In the genomic region with DNA sequence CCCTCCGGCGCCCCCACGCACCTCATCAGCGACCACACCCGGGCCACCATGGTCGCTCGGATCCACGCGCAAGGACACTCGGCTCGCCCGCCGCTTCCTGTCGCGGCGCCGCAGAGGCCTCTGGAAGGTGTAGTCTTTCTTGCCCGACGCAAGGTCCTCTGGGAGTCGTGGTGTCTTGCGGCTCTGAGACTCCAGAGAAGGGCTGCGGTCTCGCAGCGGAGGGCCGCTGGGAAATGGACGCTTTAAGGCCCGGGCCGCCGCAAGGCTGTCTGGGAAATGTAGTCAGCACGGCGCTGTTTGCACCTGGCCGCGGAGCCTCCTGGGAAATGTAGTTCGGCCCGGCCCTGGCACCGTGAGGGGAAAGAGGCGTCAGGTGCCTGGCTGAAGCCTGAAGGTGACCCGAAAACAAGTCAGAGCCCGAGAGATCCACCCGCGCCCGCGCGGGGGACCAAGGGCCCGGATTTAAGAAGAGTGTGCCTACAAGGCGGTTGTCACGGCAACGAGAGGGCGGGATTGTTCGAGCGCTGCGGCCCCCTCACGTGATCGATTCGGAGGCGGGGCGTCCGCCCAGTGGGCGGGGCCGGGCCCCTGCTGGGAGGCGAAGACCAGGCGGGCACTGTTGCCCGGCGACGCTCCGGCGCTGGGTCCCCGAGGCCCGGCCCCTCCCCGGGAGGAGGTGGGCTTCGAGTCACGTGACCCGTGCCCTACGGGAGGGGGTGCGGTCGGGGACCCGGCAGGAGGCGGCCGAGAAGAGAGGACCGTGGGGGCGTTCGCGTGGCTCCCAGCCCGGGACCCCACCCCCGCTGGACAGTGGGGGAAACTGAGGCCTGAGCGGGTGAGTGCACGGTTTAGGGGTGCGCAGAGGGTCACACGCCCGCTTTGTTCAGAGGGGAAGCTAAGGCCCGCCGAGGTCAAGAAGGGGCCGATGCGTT, we compare ENCODE assay signal across 8 cellular contexts. TPM values are rescaled to one million over a fixed set of nuclear protein-coding genes. Genes with fewer than 3 reads are reported as not detected.
DNase-seq lines count a peak whose midpoint lies in the region; ATAC-seq and TF ChIP-seq lines count a peak whose summit lies in the region.

A gene with protein sequence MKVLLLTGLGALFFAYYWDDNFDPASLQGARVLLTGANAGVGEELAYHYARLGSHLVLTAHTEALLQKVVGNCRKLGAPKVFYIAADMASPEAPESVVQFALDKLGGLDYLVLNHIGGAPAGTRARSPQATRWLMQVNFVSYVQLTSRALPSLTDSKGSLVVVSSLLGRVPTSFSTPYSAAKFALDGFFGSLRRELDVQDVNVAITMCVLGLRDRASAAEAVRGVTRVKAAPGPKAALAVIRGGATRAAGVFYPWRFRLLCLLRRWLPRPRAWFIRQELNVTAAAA (plus strand): TSS at position 591 of the 932 bp plus-strand sequence. CDS start 3,806 bp downstream, outside the sequence.
A gene with protein sequence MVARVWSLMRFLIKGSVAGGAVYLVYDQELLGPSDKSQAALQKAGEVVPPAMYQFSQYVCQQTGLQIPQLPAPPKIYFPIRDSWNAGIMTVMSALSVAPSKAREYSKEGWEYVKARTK (minus strand): TSS at position 80 of the 932 bp plus-strand sequence. CDS start 30 bp downstream, at position 50.

- H3K9me3 ChIP-seq in SK-N-SH (no peaks in the 10 kb centered on the region), osteoblast (ENCODE audit: low read depth, low read length) (no peaks in the 10 kb centered on the region), thoracic aorta (no peaks in the 10 kb centered on the region)

- no peak for TF ChIP-seq RAD21 in SK-N-SH (IDR thresholded peaks at IDR 0.05; ENCODE audit: low read length)

- POLR2A ChIA-PET in SK-N-SH (lab: Yijun Ruan, JAX) = no interaction called here

- H3K27me3 Mint-ChIP-seq in activated naive CD8-positive, alpha-beta T cell = no peaks in the 10 kb centered on the region
- H3K27me3 Mint-ChIP-seq in glutamatergic neuron (ENCODE audit: unreplicated experiment) = peaks cover 20% of the 10 kb centered on the region

- peaks cover 18% of the 10 kb centered on the region for H3K4me1 Mint-ChIP-seq in activated naive CD8-positive, alpha-beta T cell (ENCODE audit: low read depth)
- H3K4me1 Mint-ChIP-seq in glutamatergic neuron (ENCODE audit: low read depth, unreplicated experiment) = peaks cover 14% of the 10 kb centered on the region

- H3K27ac Mint-ChIP-seq in activated naive CD8-positive, alpha-beta T cell = peak within 1 kb of the TSS; percentile 97
- H3K27ac Mint-ChIP-seq in glutamatergic neuron (ENCODE audit: unreplicated experiment) = peak within 1 kb of the TSS; percentile 96

- no peaks in the 10 kb centered on the region for H4K20me1 ChIP-seq in SK-N-SH (ENCODE audit: insufficient read depth)
- no peaks in the 10 kb centered on the region for H4K20me1 ChIP-seq in osteoblast (ENCODE audit: insufficient read depth, low read length)

- H3K4me3 ChIP-seq in SK-N-SH (ENCODE audit: low read depth in 2 of 2, low read length in 1 of 2) (peak within 1 kb of the TSS; percentile 81 to 85), osteoblast (ENCODE audit: insufficient read depth, low read length) (peak within 1 kb of the TSS; percentile 99), thoracic aorta (peak within 1 kb of the TSS; percentile 98)

- peak within 1 kb of the TSS; percentile 89 for H3K9ac ChIP-seq in SK-N-SH

- ATAC-seq in HG02571 (IDR thresholded peaks at IDR 0.05; ENCODE audit: unreplicated experiment) = peak; percentile 70
- ATAC-seq in thoracic aorta (ENCODE audit: insufficient number of reproducible peaks, low FRiP score, low read depth) = peak; percentile 90

- TF ChIP-seq CTCF in SK-N-SH (IDR thresholded peaks at IDR 0.05) (no peak), glutamatergic neuron (IDR thresholded peaks at IDR 0.05; ENCODE audit: partially characterized antibody, unreplicated experiment) (no peak), osteoblast (IDR thresholded peaks at IDR 0.05; ENCODE audit: extremely low read depth, low read depth, low read length) (no peak), thoracic aorta (IDR thresholded peaks at IDR 0.05) (no peak)

- H3K36me3 ChIP-seq in SK-N-SH (replicated peaks in 1 of 2; ENCODE audit: control insufficient read depth in 1 of 2, insufficient read depth in 2 of 2, low read length in 1 of 2) (no peaks in the 10 kb centered on the region), osteoblast (ENCODE audit: insufficient read depth, low read length) (no peaks in the 10 kb centered on the region), thoracic aorta (peaks cover 5% of the 10 kb centered on the region)

- peak within 1 kb of the TSS; percentile 98 for H3K4me2 ChIP-seq in SK-N-SH
- H3K4me2 ChIP-seq in osteoblast (ENCODE audit: insufficient read depth, low read length) = peak within 1 kb of the TSS; percentile 90

- H3F3A ChIP-seq in SK-N-SH (replicated peaks; ENCODE audit: insufficient read depth) = peaks cover 2% of the 10 kb centered on the region

- no peaks in the 10 kb centered on the region for H3K9me2 ChIP-seq in SK-N-SH

- H3K27ac ChIP-seq in SK-N-SH (ENCODE audit: low read depth in 2 of 2, low read length in 1 of 2) = peak within 1 kb of the TSS; percentile 74 to 94; a peak in 3 of 4 replicates
- H3K27ac ChIP-seq in osteoblast (ENCODE audit: low read depth, low read length) = peak within 1 kb of the TSS; percentile 92
- peak within 1 kb of the TSS; percentile 85 for H3K27ac ChIP-seq in thoracic aorta

- no peaks in the 10 kb centered on the region for H3K36me3 Mint-ChIP-seq in activated naive CD8-positive, alpha-beta T cell
- peaks cover 5% of the 10 kb centered on the region for H3K36me3 Mint-ChIP-seq in glutamatergic neuron (ENCODE audit: unreplicated experiment)

- no peaks in the 10 kb centered on the region for H3K27me3 ChIP-seq in SK-N-SH (ENCODE audit: insufficient read depth)
- no peaks in the 10 kb centered on the region for H3K27me3 ChIP-seq in osteoblast (ENCODE audit: insufficient read depth, low read length)
- H3K27me3 ChIP-seq in thoracic aorta (replicated peaks; ENCODE audit: insufficient read depth) = no peaks in the 10 kb centered on the region

- no peaks in the 10 kb centered on the region for H3K9me3 Mint-ChIP-seq in activated naive CD8-positive, alpha-beta T cell (ENCODE audit: low read depth)
- H3K9me3 Mint-ChIP-seq in glutamatergic neuron (ENCODE audit: unreplicated experiment) = peaks cover 21% of the 10 kb centered on the region

- CTCF ChIA-PET in SK-N-SH (lab: Yijun Ruan, JAX) = interaction anchor here (1.4 to 1.6 kb wide), 2 partner anchors 9 kb away, joined by 5 to 7 read pairs; partner anchors contain the start of gene RPL36

- no peak for TF ChIP-seq EP300 in SK-N-SH (IDR thresholded peaks at IDR 0.05; ENCODE audit: borderline replicate concordance in 1 of 2, low read depth in 1 of 2, low read length in 1 of 2)

- WGBS in SK-N-SH (ENCODE audit: low lambda C conversion rate) = 8% methylated on average over 12 of the region's 94 CpGs

- peak within 1 kb of the TSS; percentile 96 for H3K4me3 Mint-ChIP-seq in activated naive CD8-positive, alpha-beta T cell
- peak within 1 kb of the TSS; percentile 98 for H3K4me3 Mint-ChIP-seq in glutamatergic neuron (ENCODE audit: unreplicated experiment)

- H2AFZ ChIP-seq in SK-N-SH (ENCODE audit: low read depth) (peak within 1 kb of the TSS; percentile 86; the same call in 1 of the 2 replicates), osteoblast (ENCODE audit: low read length) (peak within 1 kb of the TSS; percentile 91)

- H3K79me2 ChIP-seq in SK-N-SH (ENCODE audit: insufficient read depth) (peaks cover 17% of the 10 kb centered on the region), osteoblast (ENCODE audit: insufficient read depth, low read length) (peaks cover 12% of the 10 kb centered on the region)

- DNase-seq in GM04504 (ENCODE audit: low read depth) (peak; percentile 98), NCI-H1048 (lab: John Stamatoyannopoulos, UW) (peak; percentile 90), SK-N-SH (peak; percentile 99), glutamatergic neuron (peak; percentile 99), osteoblast (ENCODE audit: insufficient read length, low spot score, missing footprints) (peak; percentile 99), thoracic aorta (ENCODE audit: low spot score) (peak; percentile 95)

- peaks cover 4 to 21% of the 10 kb centered on the region in 2 experiments; a peak in 1 of 4 replicates for H3K4me1 ChIP-seq in SK-N-SH (ENCODE audit: control insufficient read depth in 1 of 2, insufficient read depth in 2 of 2, low read depth in 1 of 2, low read length in 1 of 2)
- H3K4me1 ChIP-seq in osteoblast (ENCODE audit: insufficient read depth, low read length) = peaks cover 12% of the 10 kb centered on the region
- H3K4me1 ChIP-seq in thoracic aorta (ENCODE audit: control insufficient read depth in 1 of 2, low read depth in 2 of 2) = peaks cover 8 to 18% of the 10 kb centered on the region in 2 donors

TF ChIP-seq in SK-N-SH, 30 proteins besides CTCF, POLR2A, EP300 and RAD21 (continues in another document):
- TF ChIP-seq SMC3 (IDR thresholded peaks at IDR 0.05; ENCODE audit: low read depth, low read length) (no peak), EZH2phosphoT487 (IDR thresholded peaks at IDR 0.05; ENCODE audit: borderline replicate concordance, low read depth) (no peak), FOXM1 (IDR thresholded peaks at IDR 0.05; ENCODE audit: low read depth) (no peak), USF1 (IDR thresholded peaks at IDR 0.05; ENCODE audit: borderline replicate concordance, low read depth) (peak; percentile 97), TAF1 (IDR thresholded peaks at IDR 0.05; ENCODE audit: borderline replicate concordance, low read depth, low read length) (peak; percentile 77; the same call in 1 of the 2 replicates), CHD2 (IDR thresholded peaks at IDR 0.05; ENCODE audit: low read length, partially characterized antibody) (peak; percentile 90), POLR2AphosphoS5 (IDR thresholded peaks at IDR 0.05; ENCODE audit: low read depth, low read length) (peak; percentile 81), GABPA (IDR thresholded peaks at IDR 0.05; ENCODE audit: low read depth) (peak; percentile 84)

RNA-seq across cellular contexts. Expression of the first gene that starts in this region (rescaled TPM):
- polyA plus RNA-seq in SK-N-SH (2012; rRNA removed) = 52.0 and 53.3 TPM in 2 replicates
- 35.3 and 47.9 TPM in 2 replicates for polyA plus RNA-seq in SK-N-SH (2012; cell fraction: cytosol; rRNA removed)
- 43.7 and 46.7 TPM in 2 replicates for polyA plus RNA-seq in SK-N-SH (2012; cell fraction: nucleus; rRNA removed)
- 64.4 TPM for total RNA-seq in glutamatergic neuron (ENCODE audit: unreplicated experiment)
- total RNA-seq in osteoblast = 12.1 and 14.8 TPM in 2 replicates
- total RNA-seq in thoracic aorta = 10 to 100 TPM in 1 of 2 donors, 1 to 10 TPM in 1; 7.5 to 11.6 TPM

RNA-seq across cellular contexts. Expression of the second gene that starts in this region (rescaled TPM):
- 112 and 116 TPM in 2 replicates for polyA plus RNA-seq in SK-N-SH (2012; rRNA removed)
- 56.7 and 76.6 TPM in 2 replicates for polyA plus RNA-seq in SK-N-SH (2012; cell fraction: cytosol; rRNA removed)
- 54.9 and 78.4 TPM in 2 replicates for polyA plus RNA-seq in SK-N-SH (2012; cell fraction: nucleus; rRNA removed)
- 22.8 TPM for total RNA-seq in glutamatergic neuron (ENCODE audit: unreplicated experiment)
- 21.0 and 25.9 TPM in 2 replicates for total RNA-seq in osteoblast
- 10 to 100 TPM; 16.9 to 43.7 TPM for total RNA-seq in thoracic aorta

Comparison
In these comparisons a context has a peak if more than half of its experiments do, and no peak if none do; other contexts are left out.
1. Peak in every context shown above with its lines: DNase-seq, ATAC-seq, H3K4me3 ChIP-seq and H3K27ac ChIP-seq.